In genomic region chrX:13697976-13698375, GRCh38 we compare ENCODE assay signal across 24 cellular contexts. TPM values are rescaled to one million over a fixed set of nuclear protein-coding genes. Genes with fewer than 3 reads are reported as not detected.
DNase-seq lines count a peak whose midpoint lies in the region; ATAC-seq, FAIRE-seq and TF ChIP-seq lines count a peak whose summit lies in the region.
"Had no signal": no experiment of that assay in that cellular context is flagged by ENCODE, and none has a peak within 500 bp of the region (broad histone marks: within the 10 kb centered on the region; RNA-seq: fewer than 3 reads in every experiment).

No MANE protein-coding gene starts in this region.

- in situ Hi-C loops in K562 (cut with MboI) (no loop called here), GM13976 (cut with MboI; ENCODE audit: low sequenced_read_pairs, unreplicated experiment) (no loop called here), ACHN (cut with HindIII; ENCODE audit: low pct_ligation_motif_present, low pct_unique_long_range_greater_than_20kb, low sequenced_read_pairs) (no loop called here)

- no peak overlapping the region for H3K4me2 ChIP-seq in K562 (ENCODE audit: insufficient read depth, low read length)

- peaks cover 58% of the 10 kb centered on the region for H3K4me1 Mint-ChIP-seq in stimulated activated memory B cell treated with anti-CD40 and anti-IgM and Interleukin-4, amounts not matched to agents 10 μg/mL and 1 μg/mL and 100 μg/mL, for 72 hours

- no peak overlapping the region for H3K4me3 ChIP-seq in K562
- H3K4me3 ChIP-seq: ascending aorta, esophagus squamous epithelium, SJSA1, thyroid gland had no signal

- 25% methylated on average over 1 of the region's 1 CpG for WGBS in K562 (ENCODE audit: insufficient coverage, low coverage, missing lambda C conversion rate)

- peaks cover 20% of the 10 kb centered on the region; the same call in 1 of the 3 replicates for H3K36me3 ChIP-seq in K562 (ENCODE audit: control insufficient read depth, insufficient read depth, low read length)
- H3K36me3 ChIP-seq: ascending aorta, esophagus squamous epithelium, SJSA1, thyroid gland had no signal

- DNase-seq in K562 (ENCODE audit: extremely low read depth in 1 of 4, low spot score in 3 of 4), result no peak
- DNase-seq in GM13976 (ENCODE audit: low spot score), result no peak
- DNase-seq in foreskin keratinocyte, result no peak
- no peak for DNase-seq in ACHN
- DNase-seq: activated CD4-positive, alpha-beta memory T cell treated with anti-CD3 and anti-CD28 coated beads, Interleukin-2, amount 10 ng/mL, durations not matched to agents 7 days and 5 days; activated naive CD4-positive, alpha-beta T cell treated with anti-CD3 and anti-CD28 coated beads for 36 hours; activated T-cell treated with anti-CD3 and anti-CD28 coated beads, Interleukin-2, amount 50 U/mL, for 1 hour; cerebellar nuclear complex; effector CD8-positive, alpha-beta T cell; EL; esophagus squamous epithelium; NCI-H1417; NCI-H69; T-helper 17 cell; thyroid gland had no signal

- H3K4me1 ChIP-seq in K562 (replicated peaks in 1 of 2; ENCODE audit: control insufficient read depth in 2 of 2, insufficient read depth in 2 of 2, low read length in 2 of 2) (peaks cover 4 to 47% of the 10 kb centered on the region in 2 experiments), foreskin keratinocyte (peaks cover 19% of the 10 kb centered on the region)

- no peak overlapping the region for H3K9ac ChIP-seq in K562 (ENCODE audit: insufficient read depth in 1 of 2, low read depth in 2 of 2, low read length in 2 of 2)
- H3K9ac ChIP-seq: parathyroid adenoma had no signal

- peaks cover 95% of the 10 kb centered on the region for H3K79me2 ChIP-seq in K562 (ENCODE audit: control insufficient read depth, insufficient read depth, low read length)

- H3K27ac Mint-ChIP-seq in stimulated activated memory B cell treated with anti-CD40 and anti-IgM and Interleukin-4, amounts not matched to agents 10 μg/mL and 1 μg/mL and 100 μg/mL, for 72 hours, result peak overlapping the region; percentile 51
- H3K27ac Mint-ChIP-seq: activated CD4-positive, alpha-beta memory T cell treated with anti-CD3 and anti-CD28 coated beads, Interleukin-2, amount 10 ng/mL, durations not matched to agents 7 days and 5 days had no signal

- H3K9me3 Mint-ChIP-seq in stimulated activated memory B cell treated with anti-CD40 and anti-IgM and Interleukin-4, amounts not matched to agents 10 μg/mL and 1 μg/mL and 100 μg/mL, for 72 hours, result no peaks in the 10 kb centered on the region
- H3K9me3 Mint-ChIP-seq: activated CD4-positive, alpha-beta memory T cell treated with anti-CD3 and anti-CD28 coated beads, Interleukin-2, amount 10 ng/mL, durations not matched to agents 7 days and 5 days; activated naive CD4-positive, alpha-beta T cell treated with anti-CD3 and anti-CD28 coated beads for 36 hours; stimulated activated effector memory CD8-positive, alpha-beta T cell treated with anti-CD3 and anti-CD28 coated beads, Interleukin-12 subunit alpha, Interleukin-12 subunit beta, amount 100 ng/mL, for 72 hours had no signal

- no peak for TF ChIP-seq RAD21 in K562 (CRISPR knock-in tag; conservative IDR thresholded peaks at IDR 0.05 in 1 of 2, IDR thresholded peaks at IDR 0.05 in 1 of 2)

- H3K27ac ChIP-seq in K562 (ENCODE audit: extremely low read depth, low read depth, low read length) (peak overlapping the region; percentile 39; the same call in 1 of the 3 replicates), foreskin keratinocyte (no peak overlapping the region)
- H3K27ac ChIP-seq: ascending aorta, parathyroid adenoma, SJSA1, thyroid gland had no signal

- no peaks in the 10 kb centered on the region for H3K9me1 ChIP-seq in K562 (ENCODE audit: control insufficient read depth, insufficient read depth, low read length)

- FAIRE-seq in K562 (lab: Jason Lieb, UNC), result no peak

- H3K27me3 Mint-ChIP-seq in stimulated activated memory B cell treated with anti-CD40 and anti-IgM and Interleukin-4, amounts not matched to agents 10 μg/mL and 1 μg/mL and 100 μg/mL, for 72 hours, result no peaks in the 10 kb centered on the region
- H3K27me3 Mint-ChIP-seq: activated CD4-positive, alpha-beta memory T cell treated with anti-CD3 and anti-CD28 coated beads, Interleukin-2, amount 10 ng/mL, durations not matched to agents 7 days and 5 days; T-helper 17 cell had no signal

- peaks cover 20% of the 10 kb centered on the region; the same call in 1 of the 2 replicates for H4K20me1 ChIP-seq in K562 (replicated peaks; ENCODE audit: control insufficient read depth, insufficient read depth, low read length)

- no peak for TF ChIP-seq POLR2A in K562 (conservative IDR thresholded peaks at IDR 0.05)

- no peaks in the 10 kb centered on the region for H3K9me3 ChIP-seq in K562 (replicated peaks; ENCODE audit: control insufficient read depth, insufficient read depth, low read depth, low read length)
- H3K9me3 ChIP-seq: ascending aorta, esophagus squamous epithelium, SJSA1, thyroid gland had no signal

- peaks cover 12% of the 10 kb centered on the region for H3K36me3 Mint-ChIP-seq in stimulated activated memory B cell treated with anti-CD40 and anti-IgM and Interleukin-4, amounts not matched to agents 10 μg/mL and 1 μg/mL and 100 μg/mL, for 72 hours

- CTCF ChIA-PET in K562 (lab: Yijun Ruan, JAX; ENCODE audit: low intra/inter-chr PET ratio), result no interaction called here

- ATAC-seq in GM18502 (IDR thresholded peaks at IDR 0.05; ENCODE audit: poor library complexity, unreplicated experiment), result peak; percentile 23
- peak; percentile 13 for ATAC-seq in HG03175 (IDR thresholded peaks at IDR 0.05; ENCODE audit: unreplicated experiment)
- no peak for ATAC-seq in K562
- no peak for ATAC-seq in stimulated activated memory B cell treated with anti-CD40 and anti-IgM and Interleukin-4, amounts not matched to agents 10 μg/mL and 1 μg/mL and 100 μg/mL, for 72 hours
- ATAC-seq in GM19397 (IDR thresholded peaks at IDR 0.05; ENCODE audit: unreplicated experiment), result no peak
- ATAC-seq in foreskin keratinocyte, result no peak
- ATAC-seq: sciatic nerve, T-helper 17 cell had no signal

- no peak overlapping the region for H2AFZ ChIP-seq in K562 (ENCODE audit: low read depth, low read length)
- H2AFZ ChIP-seq: parathyroid adenoma had no signal

- no TSS peak for BruUV-seq in K562 (replicated peaks; lab: Mats Ljungman, UMichigan)

- intact Hi-C loops in K562 (cut with micrococcal nuclease), result loop anchor here (5.0 kb wide), 1 partner anchor 34 kb away; the partner anchor contains the start of genes OFD1 and TRAPPC2

- peak overlapping the region; percentile 9 for H3K4me3 Mint-ChIP-seq in stimulated activated memory B cell treated with anti-CD40 and anti-IgM and Interleukin-4, amounts not matched to agents 10 μg/mL and 1 μg/mL and 100 μg/mL, for 72 hours
- H3K4me3 Mint-ChIP-seq: activated CD4-positive, alpha-beta memory T cell treated with anti-CD3 and anti-CD28 coated beads, Interleukin-2, amount 10 ng/mL, durations not matched to agents 7 days and 5 days; activated naive CD4-positive, alpha-beta T cell treated with anti-CD3 and anti-CD28 coated beads for 36 hours; T-helper 17 cell had no signal

- TF ChIP-seq CTCF in K562 (IDR thresholded peaks at IDR 0.05 in 2 of 3, conservative IDR thresholded peaks at IDR 0.05 in 1 of 3; ENCODE audit: insufficient read depth in 2 of 3, low read depth in 1 of 3, low read length in 3 of 3) (no peak), GM13976 (IDR thresholded peaks at IDR 0.05; ENCODE audit: borderline replicate concordance, control extremely low read depth, extremely low read depth, insufficient read depth, missing control alignments) (no peak), foreskin keratinocyte (conservative IDR thresholded peaks at IDR 0.05) (no peak)

- no peaks in the 10 kb centered on the region for H3K27me3 ChIP-seq in K562 (ENCODE audit: control insufficient read depth in 2 of 2, insufficient read depth in 2 of 2, low read length in 2 of 2)
- no peaks in the 10 kb centered on the region for H3K27me3 ChIP-seq in foreskin keratinocyte
- H3K27me3 ChIP-seq: ascending aorta, esophagus squamous epithelium, SJSA1, thyroid gland had no signal

- no peak for TF ChIP-seq EP300 in K562 (IDR thresholded peaks at IDR 0.05; ENCODE audit: low read length)

- POLR2A ChIA-PET in K562 (lab: Yijun Ruan, JAX), result interaction anchor here (0.6 to 2.1 kb wide), 5 partner anchors 10 to 290 kb away, joined by 3 to 6 read pairs (median 3); partner anchors contain the start of gene RAB9A

RNA-seq across cellular contexts. Expression of gene RAB9A, which starts 9.0 kb away (rescaled TPM):
- 5.0 and 12.8 TPM in 2 replicates for total RNA-seq in K562 (2011; cell fraction: chromatin; rRNA removed; ENCODE audit: low replicate concordance)
- total RNA-seq in K562 (2011; cell fraction: nucleolus; rRNA removed), result 2.5 and 5.3 TPM in 2 replicates
- 6.5 and 10.2 TPM in 2 replicates for total RNA-seq in K562 (2011; cell fraction: nucleoplasm; rRNA removed)
- 13.5 and 17.3 TPM in 2 replicates for total RNA-seq in K562 (2014; rRNA removed)
- total RNA-seq in K562 (2014; rRNA removed; fragmentation: Illumina TruSeq; extraction: Trizol), result 19.0 and 19.7 TPM in 2 replicates
- 17.7 and 18.4 TPM in 2 replicates for total RNA-seq in K562 (2015; rRNA removed; fragmentation: Illumina TruSeq; extraction: Trizol)
- 17.8 and 18.3 TPM in 2 replicates for total RNA-seq in K562 (2021)
- 13.5 and 16.1 TPM in 2 replicates for polyA plus RNA-seq in K562 (2011; rRNA removed)
- 6.9 and 12.9 TPM in 2 replicates for polyA plus RNA-seq in K562 (2011; cell fraction: cytosol; rRNA removed)
- polyA plus RNA-seq in K562 (2011; cell fraction: nucleus; rRNA removed), result 5.0 and 8.8 TPM in 2 replicates
- 13.8 and 15.4 TPM in 2 replicates for polyA plus RNA-seq in K562 (2012)
- polyA plus RNA-seq in K562 (2014; fragmentation: Illumina TruSeq; extraction: Trizol), result 17.6 and 20.5 TPM in 2 replicates
- polyA plus RNA-seq in K562 (2014; fragmentation: Nextera tagmentation; extraction: Ambion mirVana), result 10 to 100 TPM; 14.8 to 15.5 TPM
- 19.2 and 20.8 TPM in 2 replicates for polyA plus RNA-seq in K562 (2014; rRNA removed)
- polyA minus RNA-seq in K562 (2011; rRNA and poly(A)+ RNA removed), result 12.5 and 18.7 TPM in 2 replicates
- 3.2 and 5.9 TPM in 2 replicates for polyA minus RNA-seq in K562 (2011; cell fraction: cytosol; rRNA and poly(A)+ RNA removed)
- polyA minus RNA-seq in K562 (2011; cell fraction: nucleus; rRNA and poly(A)+ RNA removed), result 2.8 and 3.9 TPM in 2 replicates
- total RNA-seq in foreskin keratinocyte, result 18.3 and 18.7 TPM in 2 replicates
- 19.6 and 22.0 TPM in 2 replicates for polyA plus RNA-seq in foreskin keratinocyte

RNA-seq across cellular contexts. Expression of gene TRAPPC2, which starts 36.4 kb away (rescaled TPM):
- 34.3 and 60.2 TPM in 2 replicates for total RNA-seq in K562 (2011; cell fraction: chromatin; rRNA removed; ENCODE audit: low replicate concordance)
- 23.8 and 24.1 TPM in 2 replicates for total RNA-seq in K562 (2011; cell fraction: nucleolus; rRNA removed)
- total RNA-seq in K562 (2011; cell fraction: nucleoplasm; rRNA removed), result 38.8 and 60.5 TPM in 2 replicates
- total RNA-seq in K562 (2014; rRNA removed) (10.3 and 15.3 TPM in 2 replicates), K562 (2014; rRNA removed; fragmentation: Illumina TruSeq; extraction: Trizol) (26.1 and 31.1 TPM in 2 replicates), K562 (2015; rRNA removed; fragmentation: Illumina TruSeq; extraction: Trizol) (20.0 and 20.6 TPM in 2 replicates), K562 (2021) (15.6 and 18.6 TPM in 2 replicates), foreskin keratinocyte (8.5 and 9.3 TPM in 2 replicates)
- polyA plus RNA-seq in K562 (2011; rRNA removed) (20.5 and 21.8 TPM in 2 replicates), K562 (2014; fragmentation: Illumina TruSeq; extraction: Trizol) (13.1 and 13.7 TPM in 2 replicates), K562 (2014; fragmentation: Nextera tagmentation; extraction: Ambion mirVana) (10 to 100 TPM; 18.0 to 30.6 TPM), K562 (2014; rRNA removed) (15.8 and 15.9 TPM in 2 replicates), foreskin keratinocyte (3.9 and 5.5 TPM in 2 replicates)
- polyA plus RNA-seq in K562 (2011; cell fraction: cytosol; rRNA removed), result 6.1 and 14.6 TPM in 2 replicates
- polyA plus RNA-seq in K562 (2011; cell fraction: nucleus; rRNA removed), result 17.4 and 17.5 TPM in 2 replicates
- 12.5 and 13.6 TPM in 2 replicates for polyA plus RNA-seq in K562 (2012)
- polyA minus RNA-seq in K562 (2011; rRNA and poly(A)+ RNA removed), result 13.3 and 17.2 TPM in 2 replicates
- 13.4 and 14.0 TPM in 2 replicates for polyA minus RNA-seq in K562 (2011; cell fraction: cytosol; rRNA and poly(A)+ RNA removed)
- polyA minus RNA-seq in K562 (2011; cell fraction: nucleus; rRNA and poly(A)+ RNA removed), result 9.6 and 18.8 TPM in 2 replicates

RNA-seq across cellular contexts. Expression of gene OFD1, which starts 36.6 kb away (rescaled TPM):
- total RNA-seq in K562 (2011; cell fraction: chromatin; rRNA removed; ENCODE audit: low replicate concordance), result 29.4 and 85.0 TPM in 2 replicates
- total RNA-seq in K562 (2011; cell fraction: nucleolus; rRNA removed), result 26.2 and 28.7 TPM in 2 replicates
- total RNA-seq in K562 (2011; cell fraction: nucleoplasm; rRNA removed), result 27.1 and 29.2 TPM in 2 replicates
- 20.9 and 24.7 TPM in 2 replicates for total RNA-seq in K562 (2014; rRNA removed)
- total RNA-seq in K562 (2014; rRNA removed; fragmentation: Illumina TruSeq; extraction: Trizol), result 33.3 and 38.8 TPM in 2 replicates
- 31.3 and 33.9 TPM in 2 replicates for total RNA-seq in K562 (2015; rRNA removed; fragmentation: Illumina TruSeq; extraction: Trizol)
- 26.0 and 26.1 TPM in 2 replicates for total RNA-seq in K562 (2021)
- polyA plus RNA-seq in K562 (2011; rRNA removed), result 28.2 and 30.2 TPM in 2 replicates
- 8.4 and 11.1 TPM in 2 replicates for polyA plus RNA-seq in K562 (2011; cell fraction: cytosol; rRNA removed)
- polyA plus RNA-seq in K562 (2011; cell fraction: nucleus; rRNA removed), result 75.5 and 89.4 TPM in 2 replicates
- polyA plus RNA-seq in K562 (2012), result 20.2 and 23.8 TPM in 2 replicates
- 23.4 and 30.1 TPM in 2 replicates for polyA plus RNA-seq in K562 (2014; fragmentation: Illumina TruSeq; extraction: Trizol)
- 10 to 100 TPM; 22.0 to 49.1 TPM for polyA plus RNA-seq in K562 (2014; fragmentation: Nextera tagmentation; extraction: Ambion mirVana)
- polyA plus RNA-seq in K562 (2014; rRNA removed), result 27.7 and 39.2 TPM in 2 replicates
- polyA minus RNA-seq in K562 (2011; rRNA and poly(A)+ RNA removed), result 18.3 and 22.4 TPM in 2 replicates
- polyA minus RNA-seq in K562 (2011; cell fraction: cytosol; rRNA and poly(A)+ RNA removed), result 6.8 and 8.9 TPM in 2 replicates
- polyA minus RNA-seq in K562 (2011; cell fraction: nucleus; rRNA and poly(A)+ RNA removed), result 45.1 and 70.2 TPM in 2 replicates
- total RNA-seq in foreskin keratinocyte, result 10.2 and 11.3 TPM in 2 replicates
- polyA plus RNA-seq in foreskin keratinocyte, result 6.9 and 7.2 TPM in 2 replicates

RNA-seq across cellular contexts. Expression of gene TCEANC, which starts 45.0 kb away (rescaled TPM):
- 3.6 and 6.2 TPM in 2 replicates for total RNA-seq in K562 (2011; cell fraction: chromatin; rRNA removed; ENCODE audit: low replicate concordance)
- 2.2 and 2.9 TPM in 2 replicates for total RNA-seq in K562 (2011; cell fraction: nucleolus; rRNA removed)
- 3.7 and 5.6 TPM in 2 replicates for total RNA-seq in K562 (2011; cell fraction: nucleoplasm; rRNA removed)
- total RNA-seq in K562 (2014; rRNA removed) (0.98 and 1.2 TPM in 2 replicates), K562 (2014; rRNA removed; fragmentation: Illumina TruSeq; extraction: Trizol) (2.2 and 2.4 TPM in 2 replicates), K562 (2015; rRNA removed; fragmentation: Illumina TruSeq; extraction: Trizol) (2.0 and 2.2 TPM in 2 replicates), K562 (2021) (1.5 and 1.9 TPM in 2 replicates), foreskin keratinocyte (0.67 and 0.75 TPM in 2 replicates)
- polyA plus RNA-seq in K562 (2011; rRNA removed) (2.5 and 2.8 TPM in 2 replicates), K562 (2014; fragmentation: Illumina TruSeq; extraction: Trizol) (1.7 and 2.0 TPM in 2 replicates), K562 (2014; fragmentation: Nextera tagmentation; extraction: Ambion mirVana) (1 to 10 TPM; 2.0 to 2.3 TPM), K562 (2014; rRNA removed) (1.6 and 1.7 TPM in 2 replicates), foreskin keratinocyte (0.34 and 0.43 TPM in 2 replicates)
- 0.48 and 0.88 TPM in 2 replicates for polyA plus RNA-seq in K562 (2011; cell fraction: cytosol; rRNA removed)
- polyA plus RNA-seq in K562 (2011; cell fraction: nucleus; rRNA removed), result 1.5 and 3.1 TPM in 2 replicates
- 0.91 and 1.6 TPM in 2 replicates for polyA plus RNA-seq in K562 (2012)
- 3.5 and 7.0 TPM in 2 replicates for polyA minus RNA-seq in K562 (2011; rRNA and poly(A)+ RNA removed)
- polyA minus RNA-seq in K562 (2011; cell fraction: cytosol; rRNA and poly(A)+ RNA removed), result 0.91 and 1.0 TPM in 2 replicates
- 0.94 and 4.8 TPM in 2 replicates for polyA minus RNA-seq in K562 (2011; cell fraction: nucleus; rRNA and poly(A)+ RNA removed)

Comparison
In these comparisons a context has a peak if more than half of its experiments do, and no peak if none do; other contexts are left out.
1. ATAC-seq: peak in GM18502 (single experiment) and HG03175 (single experiment); none in K562 (single experiment), stimulated activated memory B cell treated with anti-CD40 and anti-IgM and Interleukin-4, amounts not matched to agents 10 μg/mL and 1 μg/mL and 100 μg/mL, for 72 hours (single experiment), GM19397 (single experiment) and foreskin keratinocyte (single experiment).